15 cellular contexts compared by ENCODE assay signal in the genomic region with DNA sequence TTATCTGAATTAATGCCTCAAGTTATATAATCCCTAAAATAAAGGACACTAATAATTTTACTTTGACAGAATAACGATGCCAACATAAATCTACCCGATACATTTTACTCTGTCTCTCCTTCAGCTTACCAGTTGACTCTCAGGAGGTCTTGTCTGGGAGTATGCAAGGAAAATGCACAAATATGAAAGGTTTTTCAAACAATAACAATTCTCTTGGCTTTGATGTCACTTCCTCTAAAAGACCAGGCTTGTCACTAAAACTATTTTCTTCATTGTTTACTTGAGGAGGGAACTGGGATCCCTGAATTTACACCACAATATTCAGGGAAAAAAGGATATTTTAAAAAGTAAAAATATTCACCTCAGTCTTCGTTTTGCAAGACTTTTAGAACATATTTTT.
"Had no signal": no experiment of that assay in that cellular context is flagged by ENCODE, and none has a peak within 500 bp of the region (broad histone marks: within the 10 kb centered on the region; RNA-seq: fewer than 3 reads in every experiment).

No MANE protein-coding gene starts in this region.

- H3K36me3 ChIP-seq: ovary had no signal

- H3K27ac ChIP-seq: epithelial cell of prostate, SJCRH30 had no signal

- H3K4me1 Mint-ChIP-seq: naive B cell; stimulated activated memory B cell treated with anti-CD40 and anti-IgM and Interleukin-4, amounts not matched to agents 10 μg/mL and 1 μg/mL and 100 μg/mL, for 72 hours had no signal

- H3K9me3 ChIP-seq: ovary, SJCRH30, transverse colon had no signal

- H3K4me1 ChIP-seq: SJCRH30 had no signal

- FAIRE-seq: colon had no signal

- DNase-seq: activated naive CD4-positive, alpha-beta T cell treated with anti-CD3 and anti-CD28 coated beads, Interleukin-2, amount 10 ng/mL, durations not matched to agents 7 days and 5 days; activated T-cell treated with anti-CD3 and anti-CD28 coated beads, Interleukin-2, amount 50 U/mL, for 24 hours; effector CD4-positive, alpha-beta T cell; left colon; naive B cell; ovary; SJCRH30; stimulated activated CD4-positive, alpha-beta T cell treated with anti-CD3 and anti-CD28 coated beads, Interleukin-12 subunit alpha, Interleukin-12 subunit beta, amount 100 ng/mL, for 4 hours; stimulated activated CD4-positive, alpha-beta T cell treated with anti-CD3 and anti-CD28 coated beads, Interleukin-2, amount 100 ng/mL, for 24 hours; SW 1271; transverse colon had no signal

- H3K4me3 Mint-ChIP-seq: activated naive CD4-positive, alpha-beta T cell treated with anti-CD3 and anti-CD28 coated beads, Interleukin-2, amount 10 ng/mL, durations not matched to agents 7 days and 5 days; activated T-cell treated with anti-CD3 and anti-CD28 coated beads, Interleukin-2, amount 50 U/mL, for 24 hours; naive B cell; stimulated activated memory B cell treated with anti-CD40 and anti-IgM and Interleukin-4, amounts not matched to agents 10 μg/mL and 1 μg/mL and 100 μg/mL, for 72 hours; T-helper 2 cell treated with Interferon-gamma antibody and Interleukin-4, amounts not matched to agents 5 μg/mL and 100 μg/mL, for 36 hours had no signal

- ATAC-seq: left colon; stimulated activated memory B cell treated with anti-CD40 and anti-IgM and Interleukin-4, amounts not matched to agents 10 μg/mL and 1 μg/mL and 100 μg/mL, for 72 hours had no signal

- H3K4me3 ChIP-seq: ovary, SJCRH30, transverse colon had no signal

- H3K27me3 Mint-ChIP-seq: activated naive CD4-positive, alpha-beta T cell treated with anti-CD3 and anti-CD28 coated beads, Interleukin-2, amount 10 ng/mL, durations not matched to agents 7 days and 5 days; activated T-cell treated with anti-CD3 and anti-CD28 coated beads, Interleukin-2, amount 50 U/mL, for 24 hours; naive B cell; stimulated activated memory B cell treated with anti-CD40 and anti-IgM and Interleukin-4, amounts not matched to agents 10 μg/mL and 1 μg/mL and 100 μg/mL, for 72 hours had no signal

- H3K9me3 Mint-ChIP-seq: activated naive CD4-positive, alpha-beta T cell treated with anti-CD3 and anti-CD28 coated beads, Interleukin-2, amount 10 ng/mL, durations not matched to agents 7 days and 5 days; activated T-cell treated with anti-CD3 and anti-CD28 coated beads, Interleukin-2, amount 50 U/mL, for 24 hours; naive B cell; stimulated activated memory B cell treated with anti-CD40 and anti-IgM and Interleukin-4, amounts not matched to agents 10 μg/mL and 1 μg/mL and 100 μg/mL, for 72 hours; T-helper 2 cell treated with Interferon-gamma antibody and Interleukin-4, amounts not matched to agents 5 μg/mL and 100 μg/mL, for 36 hours had no signal

- H3K27me3 ChIP-seq: ovary, SJCRH30, transverse colon had no signal

- H3K27ac Mint-ChIP-seq: stimulated activated memory B cell treated with anti-CD40 and anti-IgM and Interleukin-4, amounts not matched to agents 10 μg/mL and 1 μg/mL and 100 μg/mL, for 72 hours; T-helper 2 cell treated with Interferon-gamma antibody and Interleukin-4, amounts not matched to agents 5 μg/mL and 100 μg/mL, for 36 hours had no signal
